ENCODE assay signal across 9 cellular contexts in the genomic region with DNA sequence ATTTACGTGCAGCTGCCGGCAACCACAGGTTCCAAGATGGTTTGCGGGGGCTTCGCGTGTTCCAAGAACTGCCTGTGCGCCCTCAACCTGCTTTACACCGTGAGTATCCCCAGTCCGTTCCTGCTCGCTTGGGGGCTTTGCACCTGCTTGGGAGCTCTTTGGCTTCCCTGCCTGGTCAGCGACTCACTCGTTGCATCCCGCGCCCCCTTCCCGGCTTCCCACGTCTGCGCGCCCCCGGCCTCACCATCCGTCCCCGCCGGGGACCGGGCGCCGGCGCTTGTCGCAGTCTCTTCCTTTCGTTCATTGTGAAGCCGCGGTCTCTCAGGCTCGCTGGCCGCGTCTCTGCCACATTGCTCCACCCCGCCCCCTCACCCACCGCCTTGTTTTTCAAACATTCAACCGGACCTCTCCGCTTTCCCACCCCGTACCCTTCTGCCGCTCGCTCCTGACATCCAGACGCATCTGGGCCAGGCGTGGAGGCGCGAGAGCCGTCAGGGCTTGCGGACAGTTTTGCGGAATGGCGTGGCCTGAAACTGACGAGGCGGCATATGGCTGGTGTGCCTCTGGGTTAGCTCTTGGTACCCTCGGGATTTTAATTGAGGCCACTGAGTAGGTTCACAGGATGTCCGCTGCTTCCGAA. TPM values are rescaled to one million over a fixed set of nuclear protein-coding genes. Genes with fewer than 3 reads are reported as not detected.
DNase-seq lines count a peak whose midpoint lies in the region; ATAC-seq, FAIRE-seq and TF ChIP-seq lines count a peak whose summit lies in the region.
"Had no signal": no experiment of that assay in that cellular context is flagged by ENCODE, and none has a peak within 500 bp of the region (broad histone marks: within the 10 kb centered on the region; RNA-seq: fewer than 3 reads in every experiment).

No MANE protein-coding gene starts in this region.

- peaks cover 27% of the 10 kb centered on the region for H3K4me1 ChIP-seq in OCI-LY7 (ENCODE audit: insufficient read depth, low read length, poor library complexity, severe bottlenecking)
- H3K4me1 ChIP-seq in small intestine (ENCODE audit: control insufficient read depth in 2 of 2, insufficient read depth in 1 of 2, low read depth in 1 of 2, low read length in 1 of 2), result no peaks in the 10 kb centered on the region

- peak overlapping the region; percentile 65 for H3K27ac Mint-ChIP-seq in MCF 10A (ENCODE audit: low read depth, unreplicated experiment)

- H3K4me3 Mint-ChIP-seq in MCF 10A (ENCODE audit: unreplicated experiment), result peak overlapping the region; percentile 83

- H3K79me2 ChIP-seq in OCI-LY7 (ENCODE audit: insufficient read depth, low read depth, low read length), result 0 out of 2 replicates have a peak, but pooled peaks cover 4% of the 10 kb centered on the region

- TF ChIP-seq CTCF in OCI-LY7 (conservative IDR thresholded peaks at IDR 0.05; ENCODE audit: low read length), result no peak
- no peak for TF ChIP-seq CTCF in MCF 10A (IDR thresholded peaks at IDR 0.05; ENCODE audit: unreplicated experiment)

- no peaks in the 10 kb centered on the region for H4K20me1 ChIP-seq in OCI-LY7 (ENCODE audit: insufficient read depth, low read length)

- POLR2A ChIA-PET in OCI-LY7 (lab: Charles Lee) (interaction anchor here (1.4 kb wide), 1 partner anchor 14 kb away, joined by 4 read pairs; no protein-coding TSS in a partner anchor), MCF 10A (lab: Yijun Ruan, JAX) (interaction anchor here (0.6 to 6.3 kb wide), 11 partner anchors 10 to 545 kb away, joined by 3 to 85 read pairs (median 4); a partner anchor contains a TSS)

- H3K4me3 ChIP-seq in OCI-LY7 (ENCODE audit: low read depth, low read length, poor library complexity, severe bottlenecking) (peak overlapping the region; percentile 93), small intestine (ENCODE audit: low read depth in 1 of 2, low read length in 2 of 2) (peak overlapping the region; percentile 62 to 63)

- H3K27me3 Mint-ChIP-seq in MCF 10A (ENCODE audit: insufficient read depth, unreplicated experiment), result no peaks in the 10 kb centered on the region

- CTCF ChIA-PET in OCI-LY7 (lab: Charles Lee; ENCODE audit: unreplicated experiment), result no interaction called here
- CTCF ChIA-PET in MCF 10A (lab: Yijun Ruan, JAX), result interaction anchor here (0.6 to 1.2 kb wide), 3 partner anchors 9 to 108 kb away, joined by 3 read pairs; a partner anchor contains a TSS

- FAIRE-seq in small intestine (lab: Jason Lieb, UNC), result no peak
- FAIRE-seq: G401.6 had no signal

- H3K9me3 Mint-ChIP-seq in MCF 10A (ENCODE audit: unreplicated experiment), result no peaks in the 10 kb centered on the region

- 1 to 2% (median 1%) methylated on average over 51 to 52 of the region's 52 CpGs for WGBS in small intestine, 3 donors

- H3K4me1 Mint-ChIP-seq in MCF 10A (ENCODE audit: insufficient read depth, unreplicated experiment), result peaks cover 20% of the 10 kb centered on the region

- BruUV-seq in OCI-LY7 (replicated peaks; lab: Mats Ljungman, UMichigan) (no TSS peak), MCF 10A (replicated peaks; lab: Mats Ljungman, UMichigan) (no TSS peak)

- no peaks in the 10 kb centered on the region for H3K36me3 Mint-ChIP-seq in MCF 10A (ENCODE audit: insufficient read depth, unreplicated experiment)

- DNase-seq in NCI-H446 (lab: John Stamatoyannopoulos, UW), result peak; percentile 24 to 52
- no peak for DNase-seq in NCI-H446 treated with DMSO at 0.1 percent for 48 hours (lab: John Stamatoyannopoulos, UW)
- peak; percentile 35 for DNase-seq in OCI-LY7 (ENCODE audit: low spot score)
- peak; percentile 30 for DNase-seq in MCF 10A (ENCODE audit: unreplicated experiment)
- peak; percentile 34 for DNase-seq in iris pigment epithelial cell (ENCODE audit: low read depth)
- DNase-seq in small intestine, result peak; percentile 39
- no peak for DNase-seq in effector CD4-positive, alpha-beta T cell

- ATAC-seq in HG02981 (IDR thresholded peaks at IDR 0.05; ENCODE audit: unreplicated experiment), result peak; percentile 26

- H3K36me3 ChIP-seq in OCI-LY7 (ENCODE audit: insufficient read depth, low read length) (no peaks in the 10 kb centered on the region), small intestine (ENCODE audit: control insufficient read depth in 2 of 2, insufficient read depth in 2 of 2, low read length in 2 of 2) (no peaks in the 10 kb centered on the region)

- intact Hi-C loops in OCI-LY7 (cut with micrococcal nuclease; ENCODE audit: unreplicated experiment), result loop anchor here (5.0 kb wide), 1 partner anchor 107 kb away; a partner anchor contains a TSS
- intact Hi-C loops in MCF 10A (cut with micrococcal nuclease), result loop anchor here (5.0 kb wide), 1 partner anchor 107 kb away; a partner anchor contains a TSS

- H3K27ac ChIP-seq in OCI-LY7 (ENCODE audit: low read depth, low read length, poor library complexity, severe bottlenecking) (no peak overlapping the region), small intestine (ENCODE audit: low read depth in 1 of 2, low read length in 1 of 2) (peak overlapping the region; percentile 24 to 73)

- H3K4me2 ChIP-seq in OCI-LY7 (ENCODE audit: low read length), result peak overlapping the region; percentile 82

- H3K9me3 ChIP-seq in OCI-LY7 (ENCODE audit: low read length) (0 out of 2 replicates have a peak, but pooled peaks cover 7% of the 10 kb centered on the region), small intestine (ENCODE audit: control insufficient read depth, low read depth) (no peaks in the 10 kb centered on the region)

- H3K27me3 ChIP-seq in small intestine (ENCODE audit: control insufficient read depth in 2 of 2, insufficient read depth in 2 of 2, low read length in 2 of 2), result no peaks in the 10 kb centered on the region

- H2AFZ ChIP-seq in OCI-LY7 (ENCODE audit: low read length), result peak overlapping the region; percentile 73

- H3K9me2 ChIP-seq in OCI-LY7 (ENCODE audit: insufficient read depth, low read length), result no peaks in the 10 kb centered on the region

RNA-seq across cellular contexts. Expression of a gene that starts 0.5 kb away (rescaled TPM):
- total RNA-seq in OCI-LY7 (2014; rRNA removed; shearing (Covaris generic)), result 4.5 and 5.0 TPM in 2 replicates
- total RNA-seq in OCI-LY7 (2022), result 12.2 and 14.1 TPM in 2 replicates
- 14.0 and 14.1 TPM in 2 replicates for total RNA-seq in MCF 10A (2022)
- polyA plus RNA-seq in small intestine, result 10 to 100 TPM; 56.2 to 67.2 (median 60.6) TPM

RNA-seq across cellular contexts. Expression of a gene that starts 50.7 kb away (rescaled TPM):
- total RNA-seq in OCI-LY7 (2014; rRNA removed; shearing (Covaris generic)), result not detected in 2 replicates
- total RNA-seq in OCI-LY7 (2022) (not detected in 2 replicates), MCF 10A (2022) (0.17 and 0.65 TPM in 2 replicates)
- 1,000 to 10,000 TPM in 1 of 3 donors, 100 to 1,000 TPM in 1, 10 to 100 TPM in 1; 79.2 to 1,156 (median 128) TPM for polyA plus RNA-seq in small intestine

Comparison
In these comparisons a context has a peak if more than half of its experiments do, and no peak if none do; other contexts are left out.
1. DNase-seq: peak in NCI-H446 (2 of 2), OCI-LY7 (single experiment), MCF 10A (single experiment), iris pigment epithelial cell (single experiment) and small intestine (single experiment); none in NCI-H446 treated with DMSO at 0.1 percent for 48 hours (single experiment) and effector CD4-positive, alpha-beta T cell (single experiment).